Comparison of ENCODE assay signal across 21 cellular contexts in genomic region chr7:34869016-34869415, GRCh38.
"Had no signal": no experiment of that assay in that cellular context is flagged by ENCODE, and none has a peak within 500 bp of the region (broad histone marks: within the 10 kb centered on the region; RNA-seq: fewer than 3 reads in every experiment).

No MANE protein-coding gene starts in this region.

- H3K9me3 Mint-ChIP-seq: activated naive CD4-positive, alpha-beta T cell treated with anti-CD3 and anti-CD28 coated beads, Interleukin-2, amount 10 ng/mL, durations not matched to agents 7 days and 5 days; activated T-cell treated with anti-CD3 and anti-CD28 coated beads, Interleukin-2, amount 50 U/mL, for 24 hours had no signal

- H3K36me3 Mint-ChIP-seq: activated naive CD4-positive, alpha-beta T cell treated with anti-CD3 and anti-CD28 coated beads, Interleukin-2, amount 10 ng/mL, durations not matched to agents 7 days and 5 days had no signal

- DNase-seq: activated CD4-positive, alpha-beta T cell treated with anti-CD3 and anti-CD28 coated beads for 48 hours; activated CD4-positive, CD25-positive, alpha-beta regulatory T cell; activated CD8-positive, alpha-beta T cell treated with anti-CD3 and anti-CD28 coated beads for 36 hours; activated effector memory CD4-positive, alpha-beta T cell treated with Interleukin-2 at 50 U/mL for 16 hours; activated naive CD4-positive, alpha-beta T cell treated with anti-CD3 and anti-CD28 coated beads, Interleukin-2, amount 10 ng/mL, durations not matched to agents 7 days and 5 days; activated naive CD8-positive, alpha-beta T cell treated with anti-CD3 and anti-CD28 coated beads, Interleukin-2, amount 50 U/mL, for 24 hours; activated T-cell treated with anti-CD3 and anti-CD28 coated beads, Interleukin-2, amount 50 U/mL, for 24 hours; cerebellar nuclear complex; effector memory CD8-positive, alpha-beta T cell; foreskin fibroblast; immature natural killer cell; mesenchymal stem cell; naive thymus-derived CD8-positive, alpha-beta T cell; stomach; T-helper 1 cell; T-helper 9 cell; thyroid gland had no signal

- H3K27me3 ChIP-seq: ascending aorta, breast epithelium, stomach, thyroid gland had no signal

- H3K27ac ChIP-seq: ascending aorta, breast epithelium, parathyroid adenoma, stomach, thyroid gland had no signal

- H3K4me1 Mint-ChIP-seq: activated naive CD4-positive, alpha-beta T cell treated with anti-CD3 and anti-CD28 coated beads, Interleukin-2, amount 10 ng/mL, durations not matched to agents 7 days and 5 days; activated naive CD8-positive, alpha-beta T cell treated with anti-CD3 and anti-CD28 coated beads, Interleukin-2, amount 50 U/mL, for 24 hours; immature natural killer cell; naive thymus-derived CD8-positive, alpha-beta T cell had no signal

- H3K4me3 ChIP-seq: ascending aorta, breast epithelium, stomach, thyroid gland had no signal

- H3K27me3 Mint-ChIP-seq: activated naive CD4-positive, alpha-beta T cell treated with anti-CD3 and anti-CD28 coated beads, Interleukin-2, amount 10 ng/mL, durations not matched to agents 7 days and 5 days; activated naive CD8-positive, alpha-beta T cell treated with anti-CD3 and anti-CD28 coated beads, Interleukin-2, amount 50 U/mL, for 24 hours; dendritic cell treated with granulocyte-macrophage colony-stimulating factor and Interleukin-4, amounts not matched to agents 40 ng/mL and 50 ng/mL, for 4 days had no signal

- H3K36me3 ChIP-seq: ascending aorta, breast epithelium, stomach, thyroid gland had no signal

- ATAC-seq: activated CD8-positive, alpha-beta T cell treated with anti-CD3 and anti-CD28 coated beads for 36 hours; activated naive CD8-positive, alpha-beta T cell treated with anti-CD3 and anti-CD28 coated beads, Interleukin-2, amount 50 U/mL, for 24 hours; effector memory CD8-positive, alpha-beta T cell; naive thymus-derived CD8-positive, alpha-beta T cell had no signal

- H3K4me1 ChIP-seq: ascending aorta, breast epithelium, parathyroid adenoma, stomach, thyroid gland had no signal

- H3K27ac Mint-ChIP-seq: activated CD8-positive, alpha-beta T cell treated with anti-CD3 and anti-CD28 coated beads for 36 hours; activated naive CD4-positive, alpha-beta T cell treated with anti-CD3 and anti-CD28 coated beads, Interleukin-2, amount 10 ng/mL, durations not matched to agents 7 days and 5 days; activated naive CD8-positive, alpha-beta T cell treated with anti-CD3 and anti-CD28 coated beads, Interleukin-2, amount 50 U/mL, for 24 hours; activated T-cell treated with anti-CD3 and anti-CD28 coated beads, Interleukin-2, amount 50 U/mL, for 24 hours; dendritic cell treated with granulocyte-macrophage colony-stimulating factor and Interleukin-4, amounts not matched to agents 40 ng/mL and 50 ng/mL, for 4 days; effector memory CD8-positive, alpha-beta T cell; immature natural killer cell; naive thymus-derived CD8-positive, alpha-beta T cell had no signal

- H3K4me3 Mint-ChIP-seq: activated CD8-positive, alpha-beta T cell treated with anti-CD3 and anti-CD28 coated beads for 36 hours; activated naive CD4-positive, alpha-beta T cell treated with anti-CD3 and anti-CD28 coated beads, Interleukin-2, amount 10 ng/mL, durations not matched to agents 7 days and 5 days; activated naive CD8-positive, alpha-beta T cell treated with anti-CD3 and anti-CD28 coated beads, Interleukin-2, amount 50 U/mL, for 24 hours; activated T-cell treated with anti-CD3 and anti-CD28 coated beads, Interleukin-2, amount 50 U/mL, for 24 hours; dendritic cell treated with granulocyte-macrophage colony-stimulating factor and Interleukin-4, amounts not matched to agents 40 ng/mL and 50 ng/mL, for 4 days; effector memory CD8-positive, alpha-beta T cell; immature natural killer cell; naive thymus-derived CD8-positive, alpha-beta T cell had no signal

- H3K9me3 ChIP-seq: ascending aorta, thyroid gland had no signal
